ENCODE assay signal across 7 cellular contexts in genomic region chr1:27432725-27433124, GRCh38. TPM values are rescaled to one million over a fixed set of nuclear protein-coding genes. Genes with fewer than 3 reads are reported as not detected.
"Had no signal": no experiment of that assay in that cellular context is flagged by ENCODE, and none has a peak within 500 bp of the region (broad histone marks: within the 10 kb centered on the region; RNA-seq: fewer than 3 reads in every experiment).

No MANE protein-coding gene starts in this region.

RNA-seq across cellular contexts. Expression of gene GPR3, which starts 40.3 kb away (rescaled TPM):
- total RNA-seq: body of pancreas, Peyer's patch had no signal

RNA-seq across cellular contexts. Expression of gene CD164L2, which starts 49.6 kb away (rescaled TPM):
- total RNA-seq: activated CD8-positive, alpha-beta T cell treated with anti-CD3 and anti-CD28 coated beads, Interleukin-2, amount 10 ng/mL, durations not matched to agents 7 days and 5 days; aorta; Peyer's patch; Right ventricle myocardium superior; SJCRH30 had no signal
- polyA plus RNA-seq: aorta had no signal

RNA-seq across cellular contexts. Expression of gene FCN3, which starts 58.1 kb away (rescaled TPM):
- total RNA-seq: activated CD8-positive, alpha-beta T cell treated with anti-CD3 and anti-CD28 coated beads, Interleukin-2, amount 10 ng/mL, durations not matched to agents 7 days and 5 days; Peyer's patch; SJCRH30 had no signal
- polyA plus RNA-seq: SK-N-SH had no signal
